ENCODE assay signal across 8 cellular contexts in the genomic region with DNA sequence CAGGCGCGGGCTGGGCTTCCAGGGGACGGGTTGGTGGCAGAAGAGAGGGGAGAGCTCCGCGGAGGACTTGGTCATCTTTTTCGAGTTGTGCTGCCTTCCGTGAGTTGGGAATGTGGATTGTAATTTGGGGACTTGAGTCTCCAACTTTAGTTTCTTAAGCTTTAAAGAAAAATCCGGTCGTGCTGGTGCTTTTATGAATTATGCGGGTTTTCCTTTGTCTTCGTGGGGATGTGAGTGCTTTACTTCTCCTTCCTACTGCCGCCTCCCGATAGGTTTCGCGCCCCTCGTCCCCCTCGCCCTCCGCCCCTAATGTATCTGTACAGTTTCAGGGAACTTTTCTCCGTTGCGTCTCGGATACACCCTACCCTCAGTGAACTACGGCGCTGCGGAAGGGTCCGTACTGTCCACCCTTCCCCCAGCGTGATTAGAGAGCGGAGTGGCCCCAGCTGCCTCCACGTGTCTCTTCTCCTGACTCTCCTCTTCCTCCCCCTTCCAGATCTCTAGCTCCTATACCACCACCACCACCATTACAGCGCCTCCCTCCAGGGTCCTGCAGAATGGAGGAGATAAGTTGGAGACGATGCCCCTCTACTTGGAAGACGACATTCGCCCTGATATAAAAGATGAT. TPM values are rescaled to one million over a fixed set of nuclear protein-coding genes. Genes with fewer than 3 reads are reported as not detected.
DNase-seq lines count a peak whose midpoint lies in the region; ATAC-seq, FAIRE-seq and TF ChIP-seq lines count a peak whose summit lies in the region.

No MANE protein-coding gene starts in this region.

- ATAC-seq in HG03025 (IDR thresholded peaks at IDR 0.05; ENCODE audit: low FRiP score, unreplicated experiment) (peak; percentile 10), HG03139 (IDR thresholded peaks at IDR 0.05; ENCODE audit: unreplicated experiment) (no peak)
- no peak for ATAC-seq in stimulated activated naive CD8-positive, alpha-beta T cell treated with anti-CD3 and anti-CD28 coated beads, Interleukin-15, amount 100 ng/mL, for 72 hours

- H3K27ac Mint-ChIP-seq in CD8-positive, alpha-beta memory T cell: peak overlapping the region in 7 of 8 donors; percentile 6 to 87 (median 64)
- peak overlapping the region; percentile 75 to 94 for H3K27ac Mint-ChIP-seq in stimulated activated naive CD8-positive, alpha-beta T cell treated with anti-CD3 and anti-CD28 coated beads, Interleukin-15, amount 100 ng/mL, for 72 hours

- H3K4me1 ChIP-seq in CD8-positive, alpha-beta memory T cell (ENCODE audit: insufficient read depth, low read length): peaks cover 12% of the 10 kb centered on the region
- H3K4me1 ChIP-seq in adipocyte (ENCODE audit: control insufficient read depth, insufficient read depth, low read length) (peaks cover 47% of the 10 kb centered on the region), iPS-18a (ENCODE audit: control insufficient read depth, low read depth, low read length) (peaks cover 40% of the 10 kb centered on the region)

- TF ChIP-seq POLR2A in GM12892 (IDR thresholded peaks at IDR 0.05; ENCODE audit: low read depth, low read length): no peak

- no peak for DNase-seq in CD8-positive, alpha-beta memory T cell
- peak; percentile 53 for DNase-seq in adipocyte (ENCODE audit: low read depth)
- no peak for DNase-seq in stimulated activated naive CD8-positive, alpha-beta T cell treated with anti-CD3 and anti-CD28 coated beads, Interleukin-15, amount 100 ng/mL, for 72 hours
- DNase-seq in GM12892 (ENCODE audit: insufficient read length): no peak
- no peak for DNase-seq in stimulated activated CD4-positive, alpha-beta T cell treated with anti-CD3 and anti-CD28 coated beads, Interleukin-4, amount 100 ng/mL, for 4 hours

- H3K27me3 Mint-ChIP-seq in CD8-positive, alpha-beta memory T cell: no peaks in the 10 kb centered on the region
- no peaks in the 10 kb centered on the region for H3K27me3 Mint-ChIP-seq in stimulated activated naive CD8-positive, alpha-beta T cell treated with anti-CD3 and anti-CD28 coated beads, Interleukin-15, amount 100 ng/mL, for 72 hours

- no peaks in the 10 kb centered on the region for H3K27me3 ChIP-seq in CD8-positive, alpha-beta memory T cell (ENCODE audit: insufficient read depth, low read length, poor library complexity, severe bottlenecking)
- no peaks in the 10 kb centered on the region for H3K27me3 ChIP-seq in adipocyte (replicated peaks; ENCODE audit: control insufficient read depth, insufficient read depth, low read length)
- H3K27me3 ChIP-seq in iPS-18a (ENCODE audit: control insufficient read depth, insufficient read depth, low read length): no peaks in the 10 kb centered on the region

- POLR2A ChIA-PET in CD8-positive, alpha-beta memory T cell (lab: Charles Lee): interaction anchor here (1.1 kb wide), 1 partner anchor 25 kb away, joined by 4 read pairs; no protein-coding TSS in a partner anchor

- H3K9me3 ChIP-seq in CD8-positive, alpha-beta memory T cell (ENCODE audit: low read length): no peaks in the 10 kb centered on the region
- no peaks in the 10 kb centered on the region for H3K9me3 ChIP-seq in adipocyte (ENCODE audit: control insufficient read depth, low read length)
- H3K9me3 ChIP-seq in iPS-18a (ENCODE audit: control insufficient read depth, low read depth, low read length): no peaks in the 10 kb centered on the region

- no peaks in the 10 kb centered on the region for H3K9me3 Mint-ChIP-seq in CD8-positive, alpha-beta memory T cell
- H3K9me3 Mint-ChIP-seq in stimulated activated naive CD8-positive, alpha-beta T cell treated with anti-CD3 and anti-CD28 coated beads, Interleukin-15, amount 100 ng/mL, for 72 hours: no peaks in the 10 kb centered on the region

- CTCF ChIA-PET in CD8-positive, alpha-beta memory T cell (lab: Charles Lee): interaction anchor here (0.8 to 3.0 kb wide), 6 partner anchors 9 to 188 kb away, joined by 3 to 9 read pairs (median 6); partner anchors contain the start of gene HIF1AN

- FAIRE-seq in GM12892 (lab: Jason Lieb, UNC): no peak

- peaks cover 25 to 34% (median 25%) of the 10 kb centered on the region in 3 donors for H3K4me1 Mint-ChIP-seq in CD8-positive, alpha-beta memory T cell
- peaks cover 84% of the 10 kb centered on the region for H3K4me1 Mint-ChIP-seq in stimulated activated naive CD8-positive, alpha-beta T cell treated with anti-CD3 and anti-CD28 coated beads, Interleukin-15, amount 100 ng/mL, for 72 hours

- peaks cover 3 to 4% (median 4%) of the 10 kb centered on the region in 3 donors for H3K36me3 Mint-ChIP-seq in CD8-positive, alpha-beta memory T cell

- peak overlapping the region; percentile 81 to 95 (median 90) for H3K4me3 Mint-ChIP-seq in CD8-positive, alpha-beta memory T cell
- H3K4me3 Mint-ChIP-seq in stimulated activated naive CD8-positive, alpha-beta T cell treated with anti-CD3 and anti-CD28 coated beads, Interleukin-15, amount 100 ng/mL, for 72 hours: peak overlapping the region; percentile 92 to 94

- H3K9ac ChIP-seq in adipocyte (ENCODE audit: low read length) (peak overlapping the region; percentile 87), iPS-18a (ENCODE audit: low read length) (peak overlapping the region; percentile 87)

- peak overlapping the region; percentile 79 for H3K4me3 ChIP-seq in CD8-positive, alpha-beta memory T cell (ENCODE audit: low read length)
- peak overlapping the region; percentile 89 for H3K4me3 ChIP-seq in adipocyte (ENCODE audit: low read length)
- H3K4me3 ChIP-seq in iPS-18a (ENCODE audit: low read length): peak overlapping the region; percentile 88

- H3K27ac ChIP-seq in CD8-positive, alpha-beta memory T cell (ENCODE audit: low read depth, low read length): peak overlapping the region; percentile 76
- H3K27ac ChIP-seq in iPS-18a (ENCODE audit: low read length): peak overlapping the region; percentile 29

- no peaks in the 10 kb centered on the region for H3K36me3 ChIP-seq in CD8-positive, alpha-beta memory T cell (ENCODE audit: insufficient read depth, low read length)
- H3K36me3 ChIP-seq in adipocyte (ENCODE audit: control insufficient read depth, insufficient read depth, low read length, severe bottlenecking) (peaks cover 35% of the 10 kb centered on the region), iPS-18a (ENCODE audit: control insufficient read depth, low read depth, low read length) (peaks cover 47% of the 10 kb centered on the region)

RNA-seq across cellular contexts. Expression of gene SCD, which starts 0.6 kb away (rescaled TPM):
- total RNA-seq in CD8-positive, alpha-beta memory T cell: 10 to 100 TPM; 43.9 to 45.3 TPM
- 5.1 TPM for polyA plus RNA-seq in CD8-positive, alpha-beta memory T cell
- 76.8 TPM for polyA plus RNA-seq in GM12892 (2012; ENCODE audit: missing spikeins)

RNA-seq across cellular contexts. Expression of gene PKD2L1, which starts 17.7 kb away (rescaled TPM):
- total RNA-seq in CD8-positive, alpha-beta memory T cell: not detected
- polyA plus RNA-seq in CD8-positive, alpha-beta memory T cell: not detected
- not detected for polyA plus RNA-seq in GM12892 (2012; ENCODE audit: missing spikeins)
